In the genomic region with DNA sequence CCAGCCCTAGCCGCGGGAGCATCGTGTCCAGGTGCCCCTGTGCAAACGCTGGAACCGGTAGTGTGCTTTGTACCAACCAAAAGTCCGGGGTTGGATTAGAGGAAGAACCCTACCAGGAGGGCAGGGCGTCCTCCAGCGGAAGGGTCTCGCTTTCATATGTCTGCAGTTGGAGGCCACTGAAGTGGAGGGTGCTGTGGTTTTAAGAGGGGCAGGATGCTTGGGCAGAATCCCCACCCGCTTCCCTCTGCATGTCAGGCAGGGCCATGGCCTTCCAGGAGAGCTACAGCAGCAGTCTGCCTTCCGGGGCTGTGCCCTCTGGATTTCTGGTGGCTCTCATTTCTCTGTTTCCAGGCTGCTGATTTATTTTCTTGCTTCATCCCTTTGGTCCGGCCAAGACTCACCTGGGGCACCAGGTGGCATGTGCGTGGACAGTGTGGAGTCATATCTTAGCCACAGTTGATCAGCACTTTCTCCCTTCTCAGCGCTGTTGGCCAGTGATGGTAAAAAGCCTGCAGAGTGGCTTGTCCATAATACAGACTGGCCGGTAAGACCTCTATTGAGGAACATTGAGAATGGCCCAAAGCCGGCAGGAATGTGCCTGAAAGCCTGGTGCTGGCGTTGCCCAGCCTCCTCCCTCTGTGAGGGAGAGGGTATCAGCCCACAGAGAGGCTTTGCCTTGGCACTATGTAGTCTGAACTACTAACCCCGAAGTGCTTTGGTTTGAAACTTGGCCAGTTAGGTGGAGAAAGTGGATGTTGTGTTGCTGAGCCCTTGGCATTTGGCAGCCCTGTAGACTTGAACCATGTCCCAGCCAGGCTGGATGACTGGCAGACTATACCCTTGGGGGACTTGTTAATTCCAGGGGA, we compare ENCODE assay signal across 8 cellular contexts. TPM values are rescaled to one million over a fixed set of nuclear protein-coding genes. Genes with fewer than 3 reads are reported as not detected.
DNase-seq lines count a peak whose midpoint lies in the region; ATAC-seq and TF ChIP-seq lines count a peak whose summit lies in the region.

No MANE protein-coding gene starts in this region.

- H3K36me3 ChIP-seq in A673 (ENCODE audit: insufficient read depth, low read length, poor library complexity, severe bottlenecking) (no peaks in the 10 kb centered on the region), HUES48 (ENCODE audit: control insufficient read depth, insufficient read depth, low read length) (no peaks in the 10 kb centered on the region), liver (ENCODE audit: control insufficient read depth in 4 of 4, insufficient read depth in 3 of 4, low read depth in 1 of 4, low read length in 3 of 4) (no peaks in the 10 kb centered on the region), upper lobe of right lung (no peaks in the 10 kb centered on the region), Karpas-422 (ENCODE audit: insufficient read depth, low read length) (no peaks in the 10 kb centered on the region)

- H3K27me3 Mint-ChIP-seq in MCF 10A (ENCODE audit: insufficient read depth, unreplicated experiment): no peaks in the 10 kb centered on the region

- DNase-seq in A673 (ENCODE audit: low spot score) (no peak), MCF 10A (ENCODE audit: unreplicated experiment) (peak; percentile 29), upper lobe of right lung (no peak), HuH-7.5 (ENCODE audit: low spot score) (no peak), Karpas-422 (no peak)

- H3K9me2 ChIP-seq in Karpas-422 (replicated peaks; ENCODE audit: insufficient read depth, low read length): no peaks in the 10 kb centered on the region

- CTCF ChIA-PET in A673 (lab: Charles Lee): interaction anchor here (0.6 kb wide), 1 partner anchor 724 kb away, joined by 3 read pairs; no protein-coding TSS in a partner anchor
- CTCF ChIA-PET in MCF 10A (lab: Yijun Ruan, JAX): interaction anchor here (0.6 to 1.4 kb wide), 3 partner anchors 95 to 362 kb away, joined by 3 to 5 read pairs (median 4); no protein-coding TSS in a partner anchor

- no peaks in the 10 kb centered on the region for H4K20me1 ChIP-seq in Karpas-422 (ENCODE audit: insufficient read depth, low read depth, low read length)

- H2AFZ ChIP-seq in Karpas-422 (ENCODE audit: low read length): no peak overlapping the region

- no peak overlapping the region for H3K4me2 ChIP-seq in Karpas-422 (ENCODE audit: low read depth, low read length, poor library complexity, severe bottlenecking)

- H3K27ac ChIP-seq in A673 (ENCODE audit: low read depth, low read length, poor library complexity, severe bottlenecking): no peak overlapping the region
- H3K27ac ChIP-seq in HUES48 (ENCODE audit: low read depth, low read length): no peak overlapping the region
- H3K27ac ChIP-seq in liver (ENCODE audit: low read depth in 1 of 2, low read length in 2 of 2): peak overlapping the region in 1 of 2 donors; percentile 16
- H3K27ac ChIP-seq in upper lobe of right lung: peak overlapping the region; percentile 47
- no peak overlapping the region for H3K27ac ChIP-seq in Karpas-422 (ENCODE audit: low read length)

- H3K79me2 ChIP-seq in Karpas-422 (ENCODE audit: low read length): no peaks in the 10 kb centered on the region

- H3K27ac Mint-ChIP-seq in MCF 10A (ENCODE audit: low read depth, unreplicated experiment): no peak overlapping the region

- BruUV-seq in A673 (replicated peaks; lab: Mats Ljungman, UMichigan) (no TSS peak), MCF 10A (replicated peaks; lab: Mats Ljungman, UMichigan) (TSS peak; percentile 15)

- H3K9ac ChIP-seq in HUES48 (ENCODE audit: low read depth, low read length) (no peak overlapping the region), liver (ENCODE audit: low read depth in 1 of 2, low read length in 2 of 2) (no peak overlapping the region), Karpas-422 (ENCODE audit: low read length) (no peak overlapping the region)

- TF ChIP-seq CTCF in A673 (conservative IDR thresholded peaks at IDR 0.05; ENCODE audit: low read depth, low read length) (no peak), MCF 10A (IDR thresholded peaks at IDR 0.05; ENCODE audit: unreplicated experiment) (no peak), liver (IDR thresholded peaks at IDR 0.05; ENCODE audit: low read depth, low read length, missing input control) (no peak), upper lobe of right lung (IDR thresholded peaks at IDR 0.05) (peak; percentile 4)

- H3K9me3 Mint-ChIP-seq in MCF 10A (ENCODE audit: unreplicated experiment): no peaks in the 10 kb centered on the region

- H3K4me3 Mint-ChIP-seq in MCF 10A (ENCODE audit: unreplicated experiment): peak overlapping the region; percentile 77

- TF ChIP-seq RAD21 in liver (IDR thresholded peaks at IDR 0.05): no peak

- H3K36me3 Mint-ChIP-seq in MCF 10A (ENCODE audit: insufficient read depth, unreplicated experiment): no peaks in the 10 kb centered on the region

- WGBS in liver: 30% methylated on average over 18 of the region's 18 CpGs

- intact Hi-C loops in A673 (cut with micrococcal nuclease; ENCODE audit: unreplicated experiment): loop anchor here (5.0 to 10.0 kb wide), 2 partner anchors 97 to 361 kb away; no protein-coding TSS in a partner anchor
- intact Hi-C loops in MCF 10A (cut with micrococcal nuclease): loop anchor here (2.0 to 10.0 kb wide), 3 partner anchors 57 to 359 kb away; no protein-coding TSS in a partner anchor
- intact Hi-C loops in upper lobe of right lung (cut with DNase I): no loop called here

- H3K4me3 ChIP-seq in A673 (ENCODE audit: low read depth, low read length, poor library complexity, severe bottlenecking) (peak overlapping the region; percentile 75), HUES48 (ENCODE audit: low read depth, low read length) (peak overlapping the region; percentile 83), liver (ENCODE audit: low read depth in 1 of 3, low read length in 3 of 3) (peak overlapping the region; percentile 41 to 88 (median 48)), upper lobe of right lung (peak overlapping the region; percentile 71), Karpas-422 (ENCODE audit: low read length) (no peak overlapping the region)

- H3K4me1 Mint-ChIP-seq in MCF 10A (ENCODE audit: insufficient read depth, unreplicated experiment): peaks cover 19% of the 10 kb centered on the region

- peaks cover 16% of the 10 kb centered on the region for H3K4me1 ChIP-seq in A673 (ENCODE audit: insufficient read depth, low read length, poor library complexity, severe bottlenecking)
- H3K4me1 ChIP-seq in HUES48 (ENCODE audit: control insufficient read depth, insufficient read depth, low read length): peaks cover 45% of the 10 kb centered on the region
- peaks cover 6 to 22% (median 14%) of the 10 kb centered on the region in 4 donors for H3K4me1 ChIP-seq in liver (ENCODE audit: control insufficient read depth in 4 of 4, insufficient read depth in 4 of 4, low read length in 3 of 4)
- peaks cover 17% of the 10 kb centered on the region for H3K4me1 ChIP-seq in upper lobe of right lung
- H3K4me1 ChIP-seq in Karpas-422 (ENCODE audit: low read length): no peaks in the 10 kb centered on the region

- H3K27me3 ChIP-seq in A673 (replicated peaks; ENCODE audit: insufficient read depth, low read depth, low read length, poor library complexity) (no peaks in the 10 kb centered on the region), HUES48 (ENCODE audit: control insufficient read depth, insufficient read depth, low read length) (peaks cover 9% of the 10 kb centered on the region), liver (ENCODE audit: control insufficient read depth in 4 of 4, insufficient read depth in 4 of 4, low read length in 3 of 4) (no peaks in the 10 kb centered on the region), upper lobe of right lung (no peaks in the 10 kb centered on the region), Karpas-422 (ENCODE audit: low read length) (no peaks in the 10 kb centered on the region)

- ATAC-seq in upper lobe of right lung (no peak), GM18907 (IDR thresholded peaks at IDR 0.05; ENCODE audit: unreplicated experiment) (no peak)

- POLR2A ChIA-PET in A673 (lab: Charles Lee; ENCODE audit: low non-redundant PET) (no interaction called here), MCF 10A (lab: Yijun Ruan, JAX) (interaction anchor here (0.5 to 1.3 kb wide), 6 partner anchors 16 to 360 kb away, joined by 3 to 5 read pairs (median 3); no protein-coding TSS in a partner anchor)

- H3K9me3 ChIP-seq in A673 (ENCODE audit: low read depth, low read length, poor library complexity, severe bottlenecking) (no peaks in the 10 kb centered on the region), HUES48 (ENCODE audit: control insufficient read depth, insufficient read depth, low read length) (no peaks in the 10 kb centered on the region), liver (ENCODE audit: control insufficient read depth in 4 of 4, low read length in 3 of 4) (no peaks in the 10 kb centered on the region), upper lobe of right lung (no peaks in the 10 kb centered on the region), Karpas-422 (ENCODE audit: low read length) (no peaks in the 10 kb centered on the region)

TF ChIP-seq in liver, 16 proteins besides CTCF, POLR2A, EP300 and RAD21:
- TF ChIP-seq RXRA (IDR thresholded peaks at IDR 0.05): peak in 1 of 2 donors; percentile 23
- TF ChIP-seq, protein P1, sequence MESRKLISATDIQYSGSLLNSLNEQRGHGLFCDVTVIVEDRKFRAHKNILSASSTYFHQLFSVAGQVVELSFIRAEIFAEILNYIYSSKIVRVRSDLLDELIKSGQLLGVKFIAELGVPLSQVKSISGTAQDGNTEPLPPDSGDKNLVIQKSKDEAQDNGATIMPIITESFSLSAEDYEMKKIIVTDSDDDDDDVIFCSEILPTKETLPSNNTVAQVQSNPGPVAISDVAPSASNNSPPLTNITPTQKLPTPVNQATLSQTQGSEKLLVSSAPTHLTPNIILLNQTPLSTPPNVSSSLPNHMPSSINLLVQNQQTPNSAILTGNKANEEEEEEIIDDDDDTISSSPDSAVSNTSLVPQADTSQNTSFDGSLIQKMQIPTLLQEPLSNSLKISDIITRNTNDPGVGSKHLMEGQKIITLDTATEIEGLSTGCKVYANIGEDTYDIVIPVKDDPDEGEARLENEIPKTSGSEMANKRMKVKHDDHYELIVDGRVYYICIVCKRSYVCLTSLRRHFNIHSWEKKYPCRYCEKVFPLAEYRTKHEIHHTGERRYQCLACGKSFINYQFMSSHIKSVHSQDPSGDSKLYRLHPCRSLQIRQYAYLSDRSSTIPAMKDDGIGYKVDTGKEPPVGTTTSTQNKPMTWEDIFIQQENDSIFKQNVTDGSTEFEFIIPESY (IDR thresholded peaks at IDR 0.05): no peak
- no peak for TF ChIP-seq FOXA1 (IDR thresholded peaks at IDR 0.05)
- no peak for TF ChIP-seq JUND (IDR thresholded peaks at IDR 0.05)

RNA-seq across cellular contexts. Expression of a gene that starts 1.8 kb away (rescaled TPM):
- 25.3 and 27.5 TPM in 2 replicates for total RNA-seq in A673 (2021)
- total RNA-seq in MCF 10A (2022): 41.3 and 42.4 TPM in 2 replicates
- 1 to 10 TPM; 5.0 to 8.5 TPM for total RNA-seq in liver
- 1 to 10 TPM; 2.0 to 5.8 TPM for polyA plus RNA-seq in liver
- total RNA-seq in upper lobe of right lung: 33.4 TPM
- total RNA-seq in Karpas-422 (2014; rRNA removed; shearing (Covaris generic); ENCODE audit: low replicate concordance): not detected in 2 replicates
